In the genomic region with DNA sequence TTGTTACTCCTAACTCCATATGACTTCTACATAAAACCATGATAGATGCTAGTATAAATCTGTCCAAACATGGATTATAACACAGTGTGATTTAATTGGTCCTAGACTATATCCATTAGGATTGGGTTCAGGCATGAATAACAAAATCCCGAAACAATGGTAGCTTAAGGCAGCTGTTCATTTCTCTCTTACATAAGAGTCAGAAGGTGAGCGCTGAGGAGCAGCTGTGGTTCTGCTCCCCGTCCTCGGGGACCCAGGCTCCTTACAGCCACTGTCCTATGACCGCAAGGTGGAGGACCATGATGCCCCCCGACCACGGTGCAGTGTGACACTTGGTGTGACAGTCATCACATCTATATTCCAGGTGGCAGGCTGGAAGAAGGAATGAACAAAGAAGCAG, we compare ENCODE assay signal across 10 cellular contexts.
"Had no signal": no experiment of that assay in that cellular context is flagged by ENCODE, and none has a peak within 500 bp of the region (broad histone marks: within the 10 kb centered on the region; RNA-seq: fewer than 3 reads in every experiment).

No MANE protein-coding gene starts in this region.

- H3K27ac Mint-ChIP-seq: GM23338, HFFc6 had no signal

- H3K4me1 ChIP-seq: HAP-1 had no signal

- H3K9ac ChIP-seq: GM23248 had no signal

- ATAC-seq: GM23338, HCT116 had no signal

- H3K4me2 ChIP-seq: GM23338 had no signal

- H3K9me3 ChIP-seq: HAP-1 had no signal

- DNase-seq: GM23248, GOT3, H7, H9, HCEC 1CT, HFFc6 had no signal

- H3K27ac ChIP-seq: GM23248 had no signal

- H3K36me3 ChIP-seq: HAP-1 had no signal

- H3K9me3 Mint-ChIP-seq: GM23338, H9, HFFc6 had no signal

- H3K4me3 ChIP-seq: GM23248, GM23338, HAP-1 had no signal

- H2AFZ ChIP-seq: GM23248, GM23338 had no signal

- FAIRE-seq: H54 had no signal
